ENCODE assay signal across 9 cellular contexts in the genomic region with DNA sequence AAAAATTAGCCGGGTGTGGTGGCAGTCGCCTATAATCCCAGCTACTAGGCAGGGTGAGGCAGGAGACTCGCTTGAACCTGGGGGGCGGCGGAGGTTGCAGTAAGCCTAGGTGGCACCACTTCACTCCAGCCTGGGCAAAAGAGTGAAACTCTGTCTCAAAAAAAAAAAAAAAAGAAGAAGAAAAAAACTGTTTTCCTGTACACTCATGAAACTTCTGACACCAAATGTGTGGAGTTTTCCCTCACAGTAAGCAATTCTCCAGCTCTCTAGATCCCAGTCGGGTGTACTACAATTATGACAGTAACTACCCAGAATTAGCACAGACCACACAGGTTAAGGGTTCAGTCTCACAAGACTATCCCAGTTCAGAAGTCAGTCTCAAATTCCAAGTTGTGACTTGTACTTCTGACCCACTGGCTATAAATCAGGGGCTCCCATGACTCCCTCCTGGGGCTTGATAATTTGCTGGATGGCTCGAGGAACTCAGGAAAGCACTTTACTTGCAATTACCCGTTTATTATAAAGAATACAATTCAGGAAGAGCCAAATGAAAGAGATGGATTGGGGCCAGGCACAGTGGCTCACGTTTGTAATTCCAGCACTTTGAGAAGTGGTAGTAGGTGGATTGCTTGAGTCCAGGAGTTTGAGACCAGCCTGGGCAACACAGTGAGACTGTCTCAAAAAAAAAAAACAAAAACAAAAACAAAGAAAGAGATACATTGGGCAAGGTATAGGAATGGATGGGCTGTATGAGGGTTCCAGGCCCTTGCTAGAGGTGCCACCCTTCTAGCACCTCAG. TPM values are rescaled to one million over a fixed set of nuclear protein-coding genes. Genes with fewer than 3 reads are reported as not detected.
DNase-seq lines count a peak whose midpoint lies in the region; ATAC-seq and TF ChIP-seq lines count a peak whose summit lies in the region.
"Had no signal": no experiment of that assay in that cellular context is flagged by ENCODE, and none has a peak within 500 bp of the region (broad histone marks: within the 10 kb centered on the region; RNA-seq: fewer than 3 reads in every experiment).

No MANE protein-coding gene starts in this region.

- no peaks in the 10 kb centered on the region for H3K9me3 ChIP-seq in CD8-positive, alpha-beta T cell (ENCODE audit: low read length)

- no peaks in the 10 kb centered on the region for H3K27me3 ChIP-seq in CD8-positive, alpha-beta T cell (ENCODE audit: insufficient read depth, low read length)

- ATAC-seq in CD8-positive, alpha-beta T cell = peak; percentile 34
- no peak for ATAC-seq in activated naive CD8-positive, alpha-beta T cell treated with anti-CD3 and anti-CD28 coated beads, Interleukin-2, amount 10 ng/mL, durations not matched to agents 7 days and 5 days (ENCODE audit: low read depth)
- peak; percentile 71 to 72 for ATAC-seq in naive B cell (ENCODE audit: low read depth in 2 of 2)
- ATAC-seq in GM21528 (IDR thresholded peaks at IDR 0.05; ENCODE audit: low FRiP score, unreplicated experiment) = no peak
- no peak for ATAC-seq in GM21447 (IDR thresholded peaks at IDR 0.05; ENCODE audit: unreplicated experiment)
- no peak for ATAC-seq in GM21360 (IDR thresholded peaks at IDR 0.05; ENCODE audit: unreplicated experiment)

- no peaks in the 10 kb centered on the region for H3K27me3 Mint-ChIP-seq in CD8-positive, alpha-beta T cell (ENCODE audit: low read depth)
- no peaks in the 10 kb centered on the region; the same call in 1 of the 2 replicates for H3K27me3 Mint-ChIP-seq in HFFc6 (ENCODE audit: insufficient read depth)
- no peaks in the 10 kb centered on the region for H3K27me3 Mint-ChIP-seq in activated naive CD8-positive, alpha-beta T cell treated with anti-CD3 and anti-CD28 coated beads, Interleukin-2, amount 10 ng/mL, durations not matched to agents 7 days and 5 days
- H3K27me3 Mint-ChIP-seq in naive B cell = no peaks in the 10 kb centered on the region

- no peak for TF ChIP-seq CTCF in CD8-positive, alpha-beta T cell (IDR thresholded peaks at IDR 0.05)
- no peak for TF ChIP-seq CTCF in HFFc6 (IDR thresholded peaks at IDR 0.05)

- POLR2A ChIA-PET in CD8-positive, alpha-beta T cell (lab: Charles Lee) = interaction anchor here (1.0 to 1.5 kb wide), 6 partner anchors 12 to 224 kb away, joined by 3 to 9 read pairs (median 4); no protein-coding TSS in a partner anchor
- POLR2A ChIA-PET in activated naive CD8-positive, alpha-beta T cell treated with anti-CD3 and anti-CD28 coated beads, Interleukin-2, amount 10 ng/mL, durations not matched to agents 7 days and 5 days (lab: Charles Lee) = interaction anchor here (0.7 to 2.6 kb wide), 13 partner anchors 12 to 224 kb away, joined by 3 to 16 read pairs (median 7); no protein-coding TSS in a partner anchor

- intact Hi-C loops in CD8-positive, alpha-beta T cell (cut with DNase I, micrococcal nuclease) = loop anchor here in 1 of 2 experiments (1.0 kb wide), 1 partner anchor 12 kb away; no protein-coding TSS in a partner anchor
- intact Hi-C loops in posterior cingulate gyrus (cut with DNase I) = no loop called here

- H3K36me3 Mint-ChIP-seq in CD8-positive, alpha-beta T cell = no peaks in the 10 kb centered on the region
- H3K36me3 Mint-ChIP-seq in HFFc6 (ENCODE audit: low read depth) = no peaks in the 10 kb centered on the region
- H3K36me3 Mint-ChIP-seq in activated naive CD8-positive, alpha-beta T cell treated with anti-CD3 and anti-CD28 coated beads, Interleukin-2, amount 10 ng/mL, durations not matched to agents 7 days and 5 days = no peaks in the 10 kb centered on the region
- H3K36me3 Mint-ChIP-seq in naive B cell = no peaks in the 10 kb centered on the region

- no peak overlapping the region for H3K27ac ChIP-seq in CD8-positive, alpha-beta T cell (ENCODE audit: low read depth, low read length)
- H3K27ac ChIP-seq: VCaP had no signal

- no peak overlapping the region for H3K4me3 ChIP-seq in CD8-positive, alpha-beta T cell (ENCODE audit: low read depth, low read length)

- no peaks in the 10 kb centered on the region for H3K9me3 Mint-ChIP-seq in CD8-positive, alpha-beta T cell
- H3K9me3 Mint-ChIP-seq in HFFc6 = no peaks in the 10 kb centered on the region
- H3K9me3 Mint-ChIP-seq in activated naive CD8-positive, alpha-beta T cell treated with anti-CD3 and anti-CD28 coated beads, Interleukin-2, amount 10 ng/mL, durations not matched to agents 7 days and 5 days = no peaks in the 10 kb centered on the region
- H3K9me3 Mint-ChIP-seq in naive B cell = no peaks in the 10 kb centered on the region

- DNase-seq in CD8-positive, alpha-beta T cell = no peak
- DNase-seq in HFFc6 = peak; percentile 8
- no peak for DNase-seq in activated naive CD8-positive, alpha-beta T cell treated with anti-CD3 and anti-CD28 coated beads, Interleukin-2, amount 10 ng/mL, durations not matched to agents 7 days and 5 days
- DNase-seq in naive B cell = no peak
- no peak for DNase-seq in posterior cingulate gyrus

- H3K4me1 ChIP-seq in CD8-positive, alpha-beta T cell (ENCODE audit: insufficient read depth, low read length) = peaks cover 11% of the 10 kb centered on the region

- peaks cover 12% of the 10 kb centered on the region for H3K4me1 Mint-ChIP-seq in CD8-positive, alpha-beta T cell (ENCODE audit: low read depth)
- H3K4me1 Mint-ChIP-seq in HFFc6 (ENCODE audit: low read depth) (peaks cover 20% of the 10 kb centered on the region), naive B cell (peaks cover 11 to 24% (median 16%) of the 10 kb centered on the region in 3 donors)
- peaks cover 15% of the 10 kb centered on the region for H3K4me1 Mint-ChIP-seq in activated naive CD8-positive, alpha-beta T cell treated with anti-CD3 and anti-CD28 coated beads, Interleukin-2, amount 10 ng/mL, durations not matched to agents 7 days and 5 days

- H3K27ac Mint-ChIP-seq in CD8-positive, alpha-beta T cell = no peak overlapping the region
- H3K27ac Mint-ChIP-seq in HFFc6 (peak overlapping the region; percentile 58; the same call in 1 of the 2 replicates), naive B cell (peak overlapping the region; percentile 75 to 98 (median 87))
- H3K27ac Mint-ChIP-seq in activated naive CD8-positive, alpha-beta T cell treated with anti-CD3 and anti-CD28 coated beads, Interleukin-2, amount 10 ng/mL, durations not matched to agents 7 days and 5 days = peak overlapping the region; percentile 68

- H3K4me3 Mint-ChIP-seq in CD8-positive, alpha-beta T cell = no peak overlapping the region
- H3K4me3 Mint-ChIP-seq in HFFc6 (no peak overlapping the region), naive B cell (peak overlapping the region in 2 of 8 donors; percentile 23 to 31)
- H3K4me3 Mint-ChIP-seq in activated naive CD8-positive, alpha-beta T cell treated with anti-CD3 and anti-CD28 coated beads, Interleukin-2, amount 10 ng/mL, durations not matched to agents 7 days and 5 days = no peak overlapping the region

- no peaks in the 10 kb centered on the region for H3K36me3 ChIP-seq in CD8-positive, alpha-beta T cell (ENCODE audit: insufficient read depth, low read length)

- CTCF ChIA-PET in CD8-positive, alpha-beta T cell (lab: Charles Lee) = interaction anchor here (0.7 to 7.0 kb wide), 25 partner anchors 10 to 246 kb away, joined by 3 to 64 read pairs (median 4); no protein-coding TSS in a partner anchor

RNA-seq across cellular contexts. Expression of gene ARF6, which starts 12.4 kb away (rescaled TPM):
- total RNA-seq in CD8-positive, alpha-beta T cell = 10 to 100 TPM; 60.9 to 62.5 TPM
- 100 to 1,000 TPM in 1 of 6 experiments, 10 to 100 TPM in 5; 92.2 to 111 (median 94.7) TPM for total RNA-seq in HFFc6 (2021; fragmentation: NEBNext Ultra II Directional; extraction: Animal tissue kit (Norgen Biotek cat#: 25700))
- 100 to 1,000 TPM; 162 to 169 TPM for total RNA-seq in activated naive CD8-positive, alpha-beta T cell treated with anti-CD3 and anti-CD28 coated beads, Interleukin-2, amount 10 ng/mL, durations not matched to agents 7 days and 5 days
- 100 to 1,000 TPM; 161 to 190 (median 184) TPM for polyA plus RNA-seq in naive B cell (ENCODE audit: low read depth in 6 of 6)

RNA-seq across cellular contexts. Expression of gene NEMF, which starts 27.9 kb away (rescaled TPM):
- 100 to 1,000 TPM; 101 to 106 TPM for total RNA-seq in CD8-positive, alpha-beta T cell
- total RNA-seq in HFFc6 (2021; fragmentation: NEBNext Ultra II Directional; extraction: Animal tissue kit (Norgen Biotek cat#: 25700)) = 10 to 100 TPM; 55.5 to 69.7 (median 56.9) TPM
- total RNA-seq in activated naive CD8-positive, alpha-beta T cell treated with anti-CD3 and anti-CD28 coated beads, Interleukin-2, amount 10 ng/mL, durations not matched to agents 7 days and 5 days = 10 to 100 TPM; 90.1 to 91.1 TPM
- 10 to 100 TPM; 42.8 to 80.8 (median 50.0) TPM for polyA plus RNA-seq in naive B cell (ENCODE audit: low read depth in 6 of 6)

Comparison
In these comparisons a context has a peak if more than half of its experiments do, and no peak if none do; other contexts are left out.
1. ATAC-seq: peak in CD8-positive, alpha-beta T cell (single experiment) and naive B cell (2 of 2); none in activated naive CD8-positive, alpha-beta T cell treated with anti-CD3 and anti-CD28 coated beads, Interleukin-2, amount 10 ng/mL, durations not matched to agents 7 days and 5 days (single experiment), GM21528 (single experiment), GM21447 (single experiment) and GM21360 (single experiment).